Comparison of ENCODE assay signal across 1 cellular context in genomic region chr12:66035289-66035961, GRCh38.
A peak's percentile ranks its signal among the peaks of the same experiment; 100 is the strongest.
TF ChIP-seq lines count a peak whose summit lies in the region.

No MANE protein-coding gene starts in this region.

TF ChIP-seq in SK-N-SH, 30 proteins besides CTCF, POLR2A, EP300 and RAD21 (continued from another document):
- TF ChIP-seq, protein P1, sequence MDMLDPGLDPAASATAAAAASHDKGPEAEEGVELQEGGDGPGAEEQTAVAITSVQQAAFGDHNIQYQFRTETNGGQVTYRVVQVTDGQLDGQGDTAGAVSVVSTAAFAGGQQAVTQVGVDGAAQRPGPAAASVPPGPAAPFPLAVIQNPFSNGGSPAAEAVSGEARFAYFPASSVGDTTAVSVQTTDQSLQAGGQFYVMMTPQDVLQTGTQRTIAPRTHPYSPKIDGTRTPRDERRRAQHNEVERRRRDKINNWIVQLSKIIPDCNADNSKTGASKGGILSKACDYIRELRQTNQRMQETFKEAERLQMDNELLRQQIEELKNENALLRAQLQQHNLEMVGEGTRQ (IDR thresholded peaks at IDR 0.05; ENCODE audit: borderline replicate concordance, low read depth, low read length), result no peak
- TF ChIP-seq SIN3A (IDR thresholded peaks at IDR 0.05; ENCODE audit: borderline replicate concordance, low read depth, low read length) (0 out of 2 replicates have a peak, but pooled peaks have one; percentile 18), PBX3 (IDR thresholded peaks at IDR 0.05) (peak; percentile 46), NFIC (IDR thresholded peaks at IDR 0.05; ENCODE audit: borderline replicate concordance) (peak; percentile 44), FOXM1 (IDR thresholded peaks at IDR 0.05; ENCODE audit: low read depth) (no peak), MEF2A (IDR thresholded peaks at IDR 0.05; ENCODE audit: borderline replicate concordance, low read depth) (no peak), GABPA (IDR thresholded peaks at IDR 0.05; ENCODE audit: low read depth) (no peak), ELF1 (IDR thresholded peaks at IDR 0.05) (no peak), TAF1 (IDR thresholded peaks at IDR 0.05; ENCODE audit: borderline replicate concordance, low read depth, low read length) (no peak), RXRA (IDR thresholded peaks at IDR 0.05; ENCODE audit: borderline replicate concordance, low read depth) (no peak)
